9 cellular contexts compared by ENCODE assay signal in the genomic region with DNA sequence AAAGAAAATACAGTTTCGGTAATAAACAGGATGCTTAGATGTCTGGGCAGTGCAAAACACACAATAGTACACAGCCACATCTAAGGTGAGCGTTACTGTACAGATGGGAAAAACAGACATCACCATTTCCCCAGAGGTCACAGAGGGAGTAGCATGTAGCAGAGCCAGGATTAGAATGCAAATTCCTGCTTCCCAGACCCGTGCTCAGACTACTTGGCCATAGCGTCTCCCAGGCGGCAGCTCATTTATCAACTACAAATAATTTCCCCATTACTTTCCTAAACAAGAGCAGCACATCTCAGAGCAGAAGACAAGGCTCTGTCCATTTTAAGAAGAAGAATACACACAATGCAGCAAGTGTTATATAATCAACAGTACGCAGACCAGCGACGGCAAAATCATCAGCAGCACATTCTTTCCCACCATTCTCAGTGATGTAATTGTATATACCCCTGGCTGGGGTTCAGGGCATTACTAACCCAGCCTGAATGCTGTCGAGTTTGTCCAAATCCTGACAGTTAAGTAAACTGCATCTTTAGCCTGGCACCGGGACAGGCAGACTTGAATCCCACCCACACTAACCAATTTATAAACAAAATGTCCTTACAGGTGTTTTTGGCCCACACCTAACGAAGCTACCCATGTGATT.
DNase-seq lines count a peak whose midpoint lies in the region; ATAC-seq, FAIRE-seq and TF ChIP-seq lines count a peak whose summit lies in the region.
"Had no signal": no experiment of that assay in that cellular context is flagged by ENCODE, and none has a peak within 500 bp of the region (broad histone marks: within the 10 kb centered on the region; RNA-seq: fewer than 3 reads in every experiment).

No MANE protein-coding gene starts in this region.

- no peaks in the 10 kb centered on the region for H3K27me3 ChIP-seq in uterus

- DNase-seq in NCI-H82 (lab: John Stamatoyannopoulos, UW) (peak; percentile 75), NCI-H82 treated with DMSO at 0.1 percent for 48 hours (lab: John Stamatoyannopoulos, UW; ENCODE audit: unreplicated experiment) (no peak), astrocyte of the cerebellum (ENCODE audit: low read depth) (peak; percentile 86), left colon (peak; percentile 17 to 39), uterus (peak; percentile 32 to 42), GM19239 (ENCODE audit: insufficient read length, low spot score) (no peak), KG1 (lab: John Stamatoyannopoulos, UW) (no peak)
- DNase-seq: naive B cell had no signal

- TF ChIP-seq CTCF in astrocyte of the cerebellum (IDR thresholded peaks at IDR 0.05; ENCODE audit: low read depth, low read length, missing control alignments), result peak; percentile 40
- TF ChIP-seq CTCF in uterus (IDR thresholded peaks at IDR 0.05), result peak in 2 of 4 experiments; percentile 35 to 41

- FAIRE-seq in GM19239 (lab: Jason Lieb, UNC), result no peak

- H3K36me3 ChIP-seq in uterus, result no peaks in the 10 kb centered on the region

- no peaks in the 10 kb centered on the region for H3K4me1 ChIP-seq in uterus

- ATAC-seq in left colon (peak; percentile 53), HG03039 (IDR thresholded peaks at IDR 0.05; ENCODE audit: unreplicated experiment) (no peak)

- H3K4me3 ChIP-seq in astrocyte of the cerebellum (ENCODE audit: low read depth, low read length) (no peak overlapping the region), uterus (no peak overlapping the region)

- in situ Hi-C loops in astrocyte of the cerebellum (cut with HindIII; ENCODE audit: low sequenced_read_pairs), result no loop called here

- H3K27ac ChIP-seq in uterus, result peak overlapping the region; percentile 50 to 74

- TF ChIP-seq POLR2A in uterus (IDR thresholded peaks at IDR 0.05), result no peak

- intact Hi-C loops in left colon (cut with DNase I, micrococcal nuclease), result no loop called here
- intact Hi-C loops in uterus (cut with DNase I; ENCODE audit: low total_unique reads), result no loop called here

- no peaks in the 10 kb centered on the region for H3K9me3 ChIP-seq in uterus

Comparison
In these comparisons a context has a peak if more than half of its experiments do, and no peak if none do; other contexts are left out.
1. DNase-seq: peak in NCI-H82 (single experiment), astrocyte of the cerebellum (single experiment), left colon (2 of 2) and uterus (2 of 2); none in NCI-H82 treated with DMSO at 0.1 percent for 48 hours (single experiment), GM19239 (single experiment) and KG1 (single experiment).